19 cellular contexts compared by ENCODE assay signal in the genomic region with DNA sequence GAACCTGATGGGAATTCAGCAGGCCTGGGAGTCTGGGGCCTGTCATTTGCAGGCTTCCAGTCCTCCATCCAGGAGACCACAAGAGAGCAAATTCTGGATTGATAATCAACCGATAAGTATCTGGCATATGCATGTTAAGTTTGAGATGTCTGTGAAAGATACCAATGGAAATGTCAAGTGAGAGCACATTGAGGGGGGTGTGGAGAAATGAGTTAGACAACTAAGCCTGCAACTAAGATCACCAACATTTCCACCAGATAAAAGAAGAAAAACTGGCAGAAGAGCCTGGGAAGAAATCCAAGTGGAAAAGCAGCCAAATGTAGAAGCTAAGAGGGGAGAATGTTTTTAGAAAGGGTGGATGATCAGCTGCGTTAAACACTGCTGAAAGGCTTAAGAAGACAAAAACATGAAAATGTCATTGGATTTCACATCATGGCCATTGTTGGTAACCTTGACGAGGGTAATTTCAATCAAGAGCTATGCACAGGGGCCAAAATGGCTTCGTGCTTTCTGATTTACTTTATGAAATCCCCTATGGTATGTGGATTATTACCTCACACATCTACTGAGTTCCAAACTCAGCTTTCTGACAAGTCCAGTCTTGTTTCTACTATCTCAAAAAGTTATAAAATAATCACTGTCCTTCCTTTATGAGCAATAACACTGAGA.
A peak's percentile ranks its signal among the peaks of the same experiment; 100 is the strongest.
DNase-seq lines count a peak whose midpoint lies in the region; ATAC-seq, FAIRE-seq and TF ChIP-seq lines count a peak whose summit lies in the region.
"Had no signal": no experiment of that assay in that cellular context is flagged by ENCODE, and none has a peak within 500 bp of the region (broad histone marks: within the 10 kb centered on the region; RNA-seq: fewer than 3 reads in every experiment).

No MANE protein-coding gene starts in this region.

- peak overlapping the region; percentile 17 for H2AFZ ChIP-seq in neuron (ENCODE audit: low read depth, low read length)

- H3K36me3 ChIP-seq in adipocyte (ENCODE audit: control insufficient read depth, insufficient read depth, low read length, severe bottlenecking) (no peaks in the 10 kb centered on the region), neuron (ENCODE audit: insufficient read depth, low read length) (no peaks in the 10 kb centered on the region), gastrocnemius medialis (no peaks in the 10 kb centered on the region)
- H3K36me3 ChIP-seq: right lobe of liver, thyroid gland had no signal

- no peak overlapping the region for H3K4me3 ChIP-seq in AG10803 (ENCODE audit: low read length)
- peak overlapping the region; percentile 21 for H3K4me3 ChIP-seq in adipocyte (ENCODE audit: low read length)
- H3K4me3 ChIP-seq in neuron (ENCODE audit: low read length): no peak overlapping the region
- no peak overlapping the region for H3K4me3 ChIP-seq in gastrocnemius medialis
- H3K4me3 ChIP-seq: right lobe of liver, thyroid gland had no signal

- H3K27me3 ChIP-seq in adipocyte (replicated peaks; ENCODE audit: control insufficient read depth, insufficient read depth, low read length): no peaks in the 10 kb centered on the region
- no peaks in the 10 kb centered on the region for H3K27me3 ChIP-seq in neuron (ENCODE audit: insufficient read depth, low read length)
- no peaks in the 10 kb centered on the region for H3K27me3 ChIP-seq in gastrocnemius medialis
- H3K27me3 ChIP-seq: right lobe of liver, thyroid gland had no signal

- H3K9me3 ChIP-seq in adipocyte (ENCODE audit: control insufficient read depth, low read length): peaks cover 6% of the 10 kb centered on the region
- H3K9me3 ChIP-seq in neuron (ENCODE audit: low read length): no peaks in the 10 kb centered on the region
- no peaks in the 10 kb centered on the region for H3K9me3 ChIP-seq in gastrocnemius medialis
- H3K9me3 ChIP-seq: right lobe of liver, thyroid gland had no signal

- DNase-seq in AG10803 (ENCODE audit: low read depth) (peak; percentile 25), adipocyte (ENCODE audit: low read depth) (peak; percentile 36), fibroblast of the conjunctiva (ENCODE audit: low read depth) (peak; percentile 12), HTR-8/SVneo (ENCODE audit: insufficient read length, low spot score) (no peak), dedifferentiated amniotic fluid mesenchymal stem cell (ENCODE audit: extremely low spot score) (no peak), gastrocnemius medialis (no peak), DMS53 (lab: John Stamatoyannopoulos, UW) (no peak)
- DNase-seq: activated CD4-positive, alpha-beta T cell treated with anti-CD3 and anti-CD28 coated beads, Interleukin-2, amount 50 U/mL, for 4 hours; activated naive CD8-positive, alpha-beta T cell treated with anti-CD3 and anti-CD28 coated beads for 36 hours; activated T-cell treated with anti-CD3 and anti-CD28 coated beads, Interleukin-2, amount 50 U/mL, for 4 hours; CD8-positive, alpha-beta T cell; H7; hypothalamus; NCI-H1417 treated with DMSO at 0.1 percent for 48 hours; NCI-H526; right lobe of liver; thyroid gland had no signal

- in situ Hi-C loops in gastrocnemius medialis (cut with MboI; ENCODE audit: low sequenced_read_pairs in 4 of 4): no loop called here

- H3K27ac ChIP-seq in gastrocnemius medialis: no peak overlapping the region
- H3K27ac ChIP-seq: epithelial cell of prostate, right lobe of liver had no signal

- TF ChIP-seq POLR2A in gastrocnemius medialis (IDR thresholded peaks at IDR 0.05): no peak

- intact Hi-C loops in gastrocnemius medialis (cut with DNase I; ENCODE audit: low total_unique reads): no loop called here

- no peak for ATAC-seq in gastrocnemius medialis
- ATAC-seq: activated T-cell treated with anti-CD3 and anti-CD28 coated beads, Interleukin-2, amount 50 U/mL, for 4 hours; CD8-positive, alpha-beta T cell; right lobe of liver had no signal

- no peak for FAIRE-seq in HTR-8/SVneo (lab: Jason Lieb, UNC)

- peak overlapping the region; percentile 40 for H3K9ac ChIP-seq in adipocyte (ENCODE audit: low read length)

- TF ChIP-seq CTCF in AG10803 (conservative IDR thresholded peaks at IDR 0.05; ENCODE audit: low read length) (no peak), gastrocnemius medialis (IDR thresholded peaks at IDR 0.05 in 4 of 5, conservative IDR thresholded peaks at IDR 0.05 in 1 of 5) (no peak)

- H3K4me1 ChIP-seq in adipocyte (ENCODE audit: control insufficient read depth, insufficient read depth, low read length): peaks cover 52% of the 10 kb centered on the region
- H3K4me1 ChIP-seq in neuron (ENCODE audit: insufficient read depth, low read length): peaks cover 6% of the 10 kb centered on the region
- H3K4me1 ChIP-seq in gastrocnemius medialis: no peaks in the 10 kb centered on the region
- H3K4me1 ChIP-seq: right lobe of liver had no signal

Comparison
In these comparisons a context has a peak if more than half of its experiments do, and no peak if none do; other contexts are left out.
1. DNase-seq: peak in AG10803 (single experiment), adipocyte (single experiment) and fibroblast of the conjunctiva (single experiment); none in HTR-8/SVneo (single experiment), dedifferentiated amniotic fluid mesenchymal stem cell (single experiment), gastrocnemius medialis (0 of 2) and DMS53 (single experiment).